16 cellular contexts compared by ENCODE assay signal in genomic region chr5:169343761-169344160, GRCh38. TPM values are rescaled to one million over a fixed set of nuclear protein-coding genes. Genes with fewer than 3 reads are reported as not detected.
DNase-seq lines count a peak whose midpoint lies in the region; ATAC-seq, FAIRE-seq and TF ChIP-seq lines count a peak whose summit lies in the region.
"Had no signal": no experiment of that assay in that cellular context is flagged by ENCODE, and none has a peak within 500 bp of the region (broad histone marks: within the 10 kb centered on the region; RNA-seq: fewer than 3 reads in every experiment).

No MANE protein-coding gene starts in this region.

- no peaks in the 10 kb centered on the region for H3K9me3 Mint-ChIP-seq in activated CD8-positive, alpha-beta T cell treated with anti-CD3 and anti-CD28 coated beads for 36 hours
- H3K9me3 Mint-ChIP-seq: CD4-positive, alpha-beta memory T cell; H9 had no signal

- H3K4me1 ChIP-seq in RWPE2 (ENCODE audit: insufficient read depth, poor library complexity, severe bottlenecking) (no peaks in the 10 kb centered on the region), parathyroid adenoma (no peaks in the 10 kb centered on the region)

- TF ChIP-seq CTCF in RWPE2 (IDR thresholded peaks at IDR 0.05; ENCODE audit: poor library complexity, severe bottlenecking): no peak
- TF ChIP-seq CTCF in bronchial epithelial cell (IDR thresholded peaks at IDR 0.05; ENCODE audit: insufficient read depth, low read length, severe bottlenecking): no peak
- no peak for TF ChIP-seq CTCF in parathyroid adenoma (IDR thresholded peaks at IDR 0.05)
- TF ChIP-seq CTCF in activated CD8-positive, alpha-beta T cell treated with anti-CD3 and anti-CD28 coated beads for 36 hours (IDR thresholded peaks at IDR 0.05): no peak

- H3K27ac ChIP-seq in RWPE2 (ENCODE audit: poor library complexity, severe bottlenecking) (no peak overlapping the region), parathyroid adenoma (no peak overlapping the region)
- H3K27ac ChIP-seq: C4-2B, HL-60 had no signal

- DNase-seq in M059J (ENCODE audit: low read depth) (peak; percentile 32), RWPE2 (ENCODE audit: low spot score) (no peak), bronchial epithelial cell (ENCODE audit: low read depth) (peak; percentile 51)
- DNase-seq in activated CD8-positive, alpha-beta T cell treated with anti-CD3 and anti-CD28 coated beads for 36 hours: no peak
- DNase-seq: CD4-positive, alpha-beta memory T cell; DMS79; GOT3; H9 had no signal

- H3K36me3 ChIP-seq in RWPE2 (ENCODE audit: low read depth) (no peaks in the 10 kb centered on the region), bronchial epithelial cell (ENCODE audit: control insufficient read depth, insufficient read depth, low read length) (no peaks in the 10 kb centered on the region), parathyroid adenoma (ENCODE audit: control insufficient read depth, insufficient read depth, low read length) (no peaks in the 10 kb centered on the region)

- CTCF ChIA-PET in activated CD8-positive, alpha-beta T cell treated with anti-CD3 and anti-CD28 coated beads for 36 hours (lab: Charles Lee): no interaction called here

- H3K27me3 Mint-ChIP-seq in activated CD8-positive, alpha-beta T cell treated with anti-CD3 and anti-CD28 coated beads for 36 hours: peaks cover 8% of the 10 kb centered on the region

- no peaks in the 10 kb centered on the region for H3K4me1 Mint-ChIP-seq in activated CD8-positive, alpha-beta T cell treated with anti-CD3 and anti-CD28 coated beads for 36 hours (ENCODE audit: low read depth)
- H3K4me1 Mint-ChIP-seq: B cell; CD4-positive, alpha-beta memory T cell; H9 had no signal

- no peaks in the 10 kb centered on the region for H3K36me3 Mint-ChIP-seq in activated CD8-positive, alpha-beta T cell treated with anti-CD3 and anti-CD28 coated beads for 36 hours (ENCODE audit: low read depth)
- H3K36me3 Mint-ChIP-seq: CD4-positive, alpha-beta memory T cell had no signal

- H2AFZ ChIP-seq in parathyroid adenoma: peak overlapping the region; percentile 8

- POLR2A ChIA-PET in activated CD8-positive, alpha-beta T cell treated with anti-CD3 and anti-CD28 coated beads for 36 hours (lab: Charles Lee): no interaction called here

- no peak for FAIRE-seq in bronchial epithelial cell (lab: Jason Lieb, UNC)
- FAIRE-seq: GM12878, GM18507 had no signal

- no peak overlapping the region for H3K9ac ChIP-seq in parathyroid adenoma

- H3K27me3 ChIP-seq in RWPE2 (ENCODE audit: insufficient read depth, poor library complexity, severe bottlenecking) (no peaks in the 10 kb centered on the region), bronchial epithelial cell (ENCODE audit: control insufficient read depth, insufficient read depth, low read length) (no peaks in the 10 kb centered on the region), parathyroid adenoma (ENCODE audit: control insufficient read depth, insufficient read depth, low read length) (no peaks in the 10 kb centered on the region)

- H3K9me3 ChIP-seq in RWPE2 (ENCODE audit: severe bottlenecking) (no peaks in the 10 kb centered on the region), parathyroid adenoma (ENCODE audit: control insufficient read depth, low read length) (no peaks in the 10 kb centered on the region)

- no peaks in the 10 kb centered on the region for H3K79me2 ChIP-seq in parathyroid adenoma

- intact Hi-C loops in activated CD8-positive, alpha-beta T cell treated with anti-CD3 and anti-CD28 coated beads for 36 hours (cut with micrococcal nuclease): no loop called here

- H3K4me2 ChIP-seq in parathyroid adenoma (ENCODE audit: low read length): no peak overlapping the region

- H3K4me3 ChIP-seq in RWPE2 (ENCODE audit: severe bottlenecking): no peak overlapping the region
- H3K4me3 ChIP-seq in bronchial epithelial cell (ENCODE audit: low read depth, low read length): no peak overlapping the region
- no peak overlapping the region for H3K4me3 ChIP-seq in parathyroid adenoma (ENCODE audit: low read depth, low read length)
- H3K4me3 ChIP-seq: GM12878 had no signal

- no peak overlapping the region for H3K27ac Mint-ChIP-seq in activated CD8-positive, alpha-beta T cell treated with anti-CD3 and anti-CD28 coated beads for 36 hours
- H3K27ac Mint-ChIP-seq: B cell, H9 had no signal

- H3K4me3 Mint-ChIP-seq in activated CD8-positive, alpha-beta T cell treated with anti-CD3 and anti-CD28 coated beads for 36 hours: no peak overlapping the region
- H3K4me3 Mint-ChIP-seq: B cell; CD4-positive, alpha-beta memory T cell; H9 had no signal

- ATAC-seq in RWPE2 (ENCODE audit: low read depth): 0 out of 3 replicates have a peak, but pooled peaks have one; percentile 30
- no peak for ATAC-seq in HG03457 (IDR thresholded peaks at IDR 0.05; ENCODE audit: unreplicated experiment)
- ATAC-seq in GM21528 (IDR thresholded peaks at IDR 0.05; ENCODE audit: low FRiP score, unreplicated experiment): no peak
- no peak for ATAC-seq in activated CD8-positive, alpha-beta T cell treated with anti-CD3 and anti-CD28 coated beads for 36 hours
- ATAC-seq: GM12878 had no signal

RNA-seq across cellular contexts. Expression of gene SLIT3, which starts 42.8 kb away (rescaled TPM):
- total RNA-seq in M059J (2014; rRNA removed; shearing (Covaris generic)): 0.17 and 0.62 TPM in 2 replicates
- total RNA-seq in bronchial epithelial cell: 0.79 and 1.7 TPM in 2 replicates
- total RNA-seq in activated CD8-positive, alpha-beta T cell treated with anti-CD3 and anti-CD28 coated beads for 36 hours: under 1 TPM; 0.69 to 0.74 TPM
- total RNA-seq: B cell; CD4-positive, alpha-beta memory T cell had no signal

Comparison
In these comparisons a context has a peak if more than half of its experiments do, and no peak if none do; other contexts are left out.
1. DNase-seq: peak in M059J (single experiment) and bronchial epithelial cell (single experiment); none in RWPE2 (single experiment) and activated CD8-positive, alpha-beta T cell treated with anti-CD3 and anti-CD28 coated beads for 36 hours (single experiment).